In the genomic region with DNA sequence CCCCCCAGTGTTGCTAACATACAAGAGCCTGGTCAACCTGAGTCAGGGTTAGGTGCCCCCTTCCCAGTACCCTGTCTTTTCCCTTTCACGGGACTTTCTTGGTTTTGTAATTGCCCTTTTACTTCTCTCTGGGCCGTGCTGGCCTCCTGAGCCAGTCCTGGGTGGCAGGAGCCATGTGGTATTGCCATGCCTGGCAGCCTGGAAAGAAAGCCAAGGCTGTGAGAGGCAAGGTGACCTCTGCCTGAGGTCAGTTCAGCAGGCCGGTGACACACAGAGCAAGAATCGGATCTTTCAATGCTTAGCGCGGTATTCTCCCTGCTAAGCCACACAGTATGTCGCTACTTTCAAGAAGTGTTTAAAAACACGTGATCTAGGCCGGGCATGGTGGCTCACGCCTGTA, we compare ENCODE assay signal across 18 cellular contexts. TPM values are rescaled to one million over a fixed set of nuclear protein-coding genes. Genes with fewer than 3 reads are reported as not detected.
DNase-seq lines count a peak whose midpoint lies in the region; ATAC-seq, FAIRE-seq and TF ChIP-seq lines count a peak whose summit lies in the region.
"Had no signal": no experiment of that assay in that cellular context is flagged by ENCODE, and none has a peak within 500 bp of the region (broad histone marks: within the 10 kb centered on the region; RNA-seq: fewer than 3 reads in every experiment).

No MANE protein-coding gene starts in this region.

- H2AFZ ChIP-seq in HepG2 (ENCODE audit: low read length) = no peak overlapping the region

- no peak for TF ChIP-seq POLR2A in HepG2 (IDR thresholded peaks at IDR 0.05; ENCODE audit: insufficient read depth in 1 of 2, low read depth in 2 of 2, low read length in 2 of 2)

- no peak overlapping the region for H3K4me3 ChIP-seq in heart right ventricle
- no peak overlapping the region for H3K4me3 ChIP-seq in HepG2 (replicated peaks in 1 of 3; ENCODE audit: insufficient read depth in 1 of 3, low read depth in 2 of 3, low read length in 3 of 3)

- peak; percentile 52 for DNase-seq in activated CD4-positive, alpha-beta T cell treated with anti-CD3 and anti-CD28 coated beads, Interleukin-2, amount 10 ng/mL, durations not matched to agents 24 days and 14 days
- DNase-seq in activated CD4-positive, alpha-beta T cell treated with anti-CD3 and anti-CD28 coated beads for 1 hour = no peak
- DNase-seq in GM13976 (ENCODE audit: low spot score) (peak; percentile 2), heart right ventricle (peak; percentile 28), HepG2 (ENCODE audit: low spot score) (no peak), ureter (ENCODE audit: low spot score) (no peak)
- DNase-seq in activated naive CD4-positive, alpha-beta T cell (lab: John Stamatoyannopoulos, UW) = no peak
- DNase-seq: Caco-2; CD8-positive, alpha-beta T cell; DND-41; GDM1 had no signal

- H3K79me2 ChIP-seq in HepG2 (ENCODE audit: insufficient read depth, low read length) = no peaks in the 10 kb centered on the region

- H3K36me3 Mint-ChIP-seq in activated CD4-positive, alpha-beta T cell treated with anti-CD3 and anti-CD28 coated beads, Interleukin-2, amount 10 ng/mL, durations not matched to agents 24 days and 14 days (ENCODE audit: low read depth) = no peaks in the 10 kb centered on the region
- H3K36me3 Mint-ChIP-seq: CD14-positive monocyte; CD8-positive, alpha-beta T cell had no signal

- H3K9ac ChIP-seq in HepG2 (ENCODE audit: insufficient read depth, low read depth, low read length) = no peak overlapping the region

- BruUV-seq in HepG2 (replicated peaks; lab: Mats Ljungman, UMichigan) = no TSS peak

- no peak overlapping the region for H3K27ac Mint-ChIP-seq in activated CD4-positive, alpha-beta T cell treated with anti-CD3 and anti-CD28 coated beads, Interleukin-2, amount 10 ng/mL, durations not matched to agents 24 days and 14 days
- H3K27ac Mint-ChIP-seq: CD14-positive monocyte; CD8-positive, alpha-beta T cell had no signal

- no peaks in the 10 kb centered on the region for H4K20me1 ChIP-seq in HepG2 (ENCODE audit: insufficient read depth, low read length)

- intact Hi-C loops in activated CD4-positive, alpha-beta T cell treated with anti-CD3 and anti-CD28 coated beads, Interleukin-2, amount 10 ng/mL, durations not matched to agents 24 days and 14 days (cut with micrococcal nuclease) = no loop called here
- intact Hi-C loops in heart right ventricle (cut with DNase I) (loop anchor here in 2 of 10 donors (5.0 kb wide), 2 partner anchors 84 to 184 kb away; no protein-coding TSS in a partner anchor), HepG2 (cut with micrococcal nuclease; ENCODE audit: unreplicated experiment) (no loop called here)

- H3K36me3 ChIP-seq in heart right ventricle (no peaks in the 10 kb centered on the region), HepG2 (replicated peaks in 1 of 2; ENCODE audit: control insufficient read depth in 1 of 2, insufficient read depth in 2 of 2, low read length in 2 of 2) (no peaks in the 10 kb centered on the region)

- peak overlapping the region; percentile 23; the same call in 1 of the 2 replicates for H3K4me2 ChIP-seq in HepG2 (ENCODE audit: low read depth, low read length)

- peaks cover 0 to 10% (median 0%) of the 10 kb centered on the region in 9 donors for H3K4me1 ChIP-seq in heart right ventricle
- H3K4me1 ChIP-seq in HepG2 (ENCODE audit: insufficient read depth, low read length) = peaks cover 29% of the 10 kb centered on the region

- no peak overlapping the region for H3K4me3 Mint-ChIP-seq in activated CD4-positive, alpha-beta T cell treated with anti-CD3 and anti-CD28 coated beads, Interleukin-2, amount 10 ng/mL, durations not matched to agents 24 days and 14 days
- H3K4me3 Mint-ChIP-seq: CD14-positive monocyte; CD8-positive, alpha-beta T cell had no signal

- peaks cover 28% of the 10 kb centered on the region for H3K27me3 Mint-ChIP-seq in activated CD4-positive, alpha-beta T cell treated with anti-CD3 and anti-CD28 coated beads, Interleukin-2, amount 10 ng/mL, durations not matched to agents 24 days and 14 days

- TF ChIP-seq CTCF in GM13976 (IDR thresholded peaks at IDR 0.05; ENCODE audit: borderline replicate concordance, control extremely low read depth, extremely low read depth, insufficient read depth, missing control alignments) (no peak), heart right ventricle (IDR thresholded peaks at IDR 0.05) (no peak), HepG2 (CRISPR knock-in tag; IDR thresholded peaks at IDR 0.05) (no peak)

- peaks cover 19% of the 10 kb centered on the region for H3K4me1 Mint-ChIP-seq in activated CD4-positive, alpha-beta T cell treated with anti-CD3 and anti-CD28 coated beads, Interleukin-2, amount 10 ng/mL, durations not matched to agents 24 days and 14 days

- FAIRE-seq in HepG2 (lab: Jason Lieb, UNC) = no peak
- FAIRE-seq: H54 had no signal

- POLR2A ChIA-PET in HepG2 (lab: Yijun Ruan, JAX) = no interaction called here

- peak overlapping the region in 4 of 10 donors; percentile 13 to 48 (median 24) for H3K27ac ChIP-seq in heart right ventricle
- H3K27ac ChIP-seq in HepG2 (ENCODE audit: extremely low read length, insufficient read depth, low read length) = no peak overlapping the region
- H3K27ac ChIP-seq: 22Rv1 had no signal

- CTCF ChIA-PET in HepG2 (lab: Yijun Ruan, JAX; ENCODE audit: low intra/inter-chr PET ratio, low total read pairs) = no interaction called here

- ATAC-seq in heart right ventricle = peak; percentile 79 to 95 (median 85)
- no peak for ATAC-seq in HepG2
- no peak for ATAC-seq in GM21447 (IDR thresholded peaks at IDR 0.05; ENCODE audit: unreplicated experiment)
- ATAC-seq: CD8-positive, alpha-beta T cell had no signal

- no peaks in the 10 kb centered on the region for H3K9me3 Mint-ChIP-seq in activated CD4-positive, alpha-beta T cell treated with anti-CD3 and anti-CD28 coated beads, Interleukin-2, amount 10 ng/mL, durations not matched to agents 24 days and 14 days
- H3K9me3 Mint-ChIP-seq: CD14-positive monocyte; CD8-positive, alpha-beta T cell had no signal

- no peak for TF ChIP-seq RAD21 in HepG2 (CRISPR knock-in tag; IDR thresholded peaks at IDR 0.05)

- no peak for TF ChIP-seq EP300 in HepG2 (IDR thresholded peaks at IDR 0.05; ENCODE audit: low read depth in 2 of 2, low read length in 2 of 2)
- no peak for TF ChIP-seq EP300 in HepG2 (CRISPR knock-in tag; IDR thresholded peaks at IDR 0.05; ENCODE audit: borderline replicate concordance)

- in situ Hi-C loops in GM13976 (cut with MboI; ENCODE audit: low sequenced_read_pairs, unreplicated experiment) = no loop called here
- in situ Hi-C loops in HepG2 (cut with HindIII; ENCODE audit: extremely low pct_ligation_motif_present, low pct_unique_long_range_greater_than_20kb) = loop anchor here (5.0 kb wide), 1 partner anchor 119 kb away; no protein-coding TSS in a partner anchor

- no peaks in the 10 kb centered on the region for H3K9me3 ChIP-seq in heart right ventricle
- no peaks in the 10 kb centered on the region for H3K9me3 ChIP-seq in HepG2 (ENCODE audit: low read length)
- H3K9me3 ChIP-seq: Caco-2 had no signal

- H3K27me3 ChIP-seq in heart right ventricle = no peaks in the 10 kb centered on the region
- H3K27me3 ChIP-seq in HepG2 (ENCODE audit: control insufficient read depth in 1 of 2, insufficient read depth in 2 of 2, low read length in 2 of 2) = peaks cover 2 to 5% of the 10 kb centered on the region in 2 experiments; a peak in 2 of 5 replicates

- 81 to 83% methylated on average over 10 of the region's 10 CpGs for WGBS in heart right ventricle, 2 donors
- WGBS in HepG2 (ENCODE audit: low lambda C conversion rate) = 70% methylated on average over 10 of the region's 10 CpGs

TF ChIP-seq in HepG2, 621 proteins besides CTCF, POLR2A, EP300 and RAD21 (continues in another document):
- TF ChIP-seq, protein P1, sequence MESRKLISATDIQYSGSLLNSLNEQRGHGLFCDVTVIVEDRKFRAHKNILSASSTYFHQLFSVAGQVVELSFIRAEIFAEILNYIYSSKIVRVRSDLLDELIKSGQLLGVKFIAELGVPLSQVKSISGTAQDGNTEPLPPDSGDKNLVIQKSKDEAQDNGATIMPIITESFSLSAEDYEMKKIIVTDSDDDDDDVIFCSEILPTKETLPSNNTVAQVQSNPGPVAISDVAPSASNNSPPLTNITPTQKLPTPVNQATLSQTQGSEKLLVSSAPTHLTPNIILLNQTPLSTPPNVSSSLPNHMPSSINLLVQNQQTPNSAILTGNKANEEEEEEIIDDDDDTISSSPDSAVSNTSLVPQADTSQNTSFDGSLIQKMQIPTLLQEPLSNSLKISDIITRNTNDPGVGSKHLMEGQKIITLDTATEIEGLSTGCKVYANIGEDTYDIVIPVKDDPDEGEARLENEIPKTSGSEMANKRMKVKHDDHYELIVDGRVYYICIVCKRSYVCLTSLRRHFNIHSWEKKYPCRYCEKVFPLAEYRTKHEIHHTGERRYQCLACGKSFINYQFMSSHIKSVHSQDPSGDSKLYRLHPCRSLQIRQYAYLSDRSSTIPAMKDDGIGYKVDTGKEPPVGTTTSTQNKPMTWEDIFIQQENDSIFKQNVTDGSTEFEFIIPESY (CRISPR knock-in tag; IDR thresholded peaks at IDR 0.05) = 0 out of 2 replicates have a peak, but pooled peaks have one; percentile 16

RNA-seq across cellular contexts. Expression of gene C18orf63, which starts 52.3 kb away (rescaled TPM):
- total RNA-seq in activated CD4-positive, alpha-beta T cell treated with anti-CD3 and anti-CD28 coated beads, Interleukin-2, amount 10 ng/mL, durations not matched to agents 24 days and 14 days = not detected in 2 replicates
- not detected for total RNA-seq in heart right ventricle
- polyA plus RNA-seq in heart right ventricle = not detected
- total RNA-seq in HepG2 (2016; rRNA removed; fragmentation: Illumina TruSeq; extraction: Trizol) = not detected in 2 replicates
- not detected in 2 replicates for total RNA-seq in HepG2 (2016; cell fraction: cytosol; rRNA removed; fragmentation: Illumina TruSeq; extraction: Trizol; ENCODE audit: low read depth)
- total RNA-seq in HepG2 (2016; cell fraction: insoluble cytoplasmic fraction; rRNA removed; fragmentation: Illumina TruSeq; extraction: Trizol) = not detected in 2 replicates
- total RNA-seq in HepG2 (2016; cell fraction: membrane; rRNA removed; fragmentation: Illumina TruSeq; extraction: Trizol) = not detected in 2 replicates
- total RNA-seq in HepG2 (2016; cell fraction: nucleus; rRNA removed; fragmentation: Illumina TruSeq; extraction: Trizol) = not detected in 2 replicates
- 0.01 TPM in 1 of 2 replicates, not detected in the other for polyA plus RNA-seq in HepG2 (2011; rRNA removed)
- polyA plus RNA-seq in HepG2 (2011; cell fraction: cytosol; rRNA removed) = not detected in 2 replicates
- polyA plus RNA-seq in HepG2 (2011; cell fraction: nucleus; rRNA removed) = not detected in 2 replicates
- polyA plus RNA-seq in HepG2 (2012) = not detected in 2 replicates
- polyA plus RNA-seq in HepG2 (2016; cell fraction: cytosol; fragmentation: Illumina TruSeq; extraction: Trizol; ENCODE audit: low read depth) = not detected in 2 replicates
- polyA plus RNA-seq in HepG2 (2016; cell fraction: insoluble cytoplasmic fraction; fragmentation: Illumina TruSeq; extraction: Trizol; ENCODE audit: low read depth) = not detected in 2 replicates
- polyA plus RNA-seq in HepG2 (2016; cell fraction: membrane; fragmentation: Illumina TruSeq; extraction: Trizol; ENCODE audit: low read depth) = not detected in 2 replicates
- not detected in 2 replicates for polyA plus RNA-seq in HepG2 (2016; cell fraction: nucleus; fragmentation: Illumina TruSeq; extraction: Trizol; ENCODE audit: insufficient read depth, low read depth)
- not detected in 2 replicates for polyA minus RNA-seq in HepG2 (2011; rRNA and poly(A)+ RNA removed; ENCODE audit: low replicate concordance)
- not detected in 2 replicates for polyA minus RNA-seq in HepG2 (2011; cell fraction: cytosol; rRNA and poly(A)+ RNA removed)
- not detected in 2 replicates for polyA minus RNA-seq in HepG2 (2011; cell fraction: nucleus; rRNA and poly(A)+ RNA removed)
- total RNA-seq in ureter = not detected
- total RNA-seq: A673; Caco-2; CD8-positive, alpha-beta T cell; HT-29 had no signal
- polyA plus RNA-seq: BJ, CD14-positive monocyte had no signal

Comparison
In these comparisons a context has a peak if more than half of its experiments do, and no peak if none do; other contexts are left out.
1. DNase-seq: peak in activated CD4-positive, alpha-beta T cell treated with anti-CD3 and anti-CD28 coated beads, Interleukin-2, amount 10 ng/mL, durations not matched to agents 24 days and 14 days (single experiment), GM13976 (single experiment) and heart right ventricle (2 of 2); none in activated CD4-positive, alpha-beta T cell treated with anti-CD3 and anti-CD28 coated beads for 1 hour (single experiment), HepG2 (single experiment), ureter (single experiment) and activated naive CD4-positive, alpha-beta T cell (0 of 4).
2. ATAC-seq: peak in heart right ventricle (8 of 8); none in HepG2 (single experiment) and GM21447 (single experiment).